Comparison of ENCODE assay signal across 22 cellular contexts in genomic region chr2:64056021-64056420, GRCh38.
"Had no signal": no experiment of that assay in that cellular context is flagged by ENCODE, and none has a peak within 500 bp of the region (broad histone marks: within the 10 kb centered on the region; RNA-seq: fewer than 3 reads in every experiment).

No MANE protein-coding gene starts in this region.

- ATAC-seq: activated CD8-positive, alpha-beta T cell treated with anti-CD3 and anti-CD28 coated beads, Interleukin-2, amount 10 ng/mL, durations not matched to agents 7 days and 5 days; heart left ventricle; left cardiac atrium; natural killer cell treated with Interleukin-12 subunit alpha and Interleukin-12 subunit beta and Interleukin-15 and Interleukin-18, amount 100 ng/mL, for 72 hours; psoas muscle had no signal

- FAIRE-seq: islet of Langerhans had no signal

- H3K27me3 ChIP-seq: esophagus squamous epithelium, heart left ventricle, ovary, right atrium auricular region, thyroid gland, upper lobe of right lung had no signal

- H3K4me1 ChIP-seq: psoas muscle, right atrium auricular region, thyroid gland had no signal

- H3K4me3 ChIP-seq: esophagus squamous epithelium, heart left ventricle, ovary, psoas muscle, right atrium auricular region, skin epidermis, thyroid gland, upper lobe of right lung had no signal

- H3K9me3 ChIP-seq: esophagus squamous epithelium, heart left ventricle, ovary, psoas muscle, right atrium auricular region, thyroid gland, upper lobe of right lung had no signal

- DNase-seq: activated CD4-positive, alpha-beta T cell treated with anti-CD3 and anti-CD28 coated beads, Interleukin-2, amount 50 U/mL, for 1 hour; activated CD4-positive, CD25-positive, alpha-beta regulatory T cell treated with anti-CD3 and anti-CD28 coated beads, Interleukin-2, amount 50 U/mL, for 72 hours; activated gamma-delta T cell treated with Interleukin-2 at 50 U/mL for 16 hours; aorta; central memory CD4-positive, alpha-beta T cell; effector CD8-positive, alpha-beta T cell; esophagus squamous epithelium; heart left ventricle; left cardiac atrium; ovary; psoas muscle; stimulated activated CD4-positive, alpha-beta T cell treated with anti-CD3 and anti-CD28 coated beads, Interleukin-1b, Interleukin-23, amount 100 ng/mL, for 48 hours; substantia nigra; T-helper 17 cell; thyroid gland; upper lobe of right lung had no signal

- H3K27ac ChIP-seq: esophagus squamous epithelium, heart left ventricle, ovary, psoas muscle, right atrium auricular region, thyroid gland, upper lobe of right lung, VCaP had no signal

- H3K36me3 ChIP-seq: esophagus squamous epithelium, heart left ventricle, ovary, right atrium auricular region, thyroid gland, upper lobe of right lung had no signal
